In genomic region chr10:84608126-84608525, GRCh38 we compare ENCODE assay signal across 17 cellular contexts.
DNase-seq lines count a peak whose midpoint lies in the region; ATAC-seq lines count a peak whose summit lies in the region.
"Had no signal": no experiment of that assay in that cellular context is flagged by ENCODE, and none has a peak within 500 bp of the region (broad histone marks: within the 10 kb centered on the region; RNA-seq: fewer than 3 reads in every experiment).

No MANE protein-coding gene starts in this region.

- no peaks in the 10 kb centered on the region for H3K36me3 Mint-ChIP-seq in naive thymus-derived CD4-positive, alpha-beta T cell

- H3K27me3 Mint-ChIP-seq in naive thymus-derived CD4-positive, alpha-beta T cell: peaks cover 9 to 32% (median 20%) of the 10 kb centered on the region in 5 donors

- DNase-seq in head of caudate nucleus: no peak
- no peak for DNase-seq in stimulated activated CD8-positive, alpha-beta memory T cell treated with anti-CD3 and anti-CD28 coated beads, Interleukin-4, amount 100 ng/mL, for 48 hours
- no peak for DNase-seq in naive thymus-derived CD4-positive, alpha-beta T cell
- DNase-seq: ACHN; GF-D8; left ventricle myocardium superior; NCI-H2029; Peyer's patch; stimulated activated CD4-positive, alpha-beta T cell treated with anti-CD3 and anti-CD28 coated beads, Interleukin-12 subunit alpha, Interleukin-12 subunit beta, amount 100 ng/mL, for 4 hours; testis had no signal

- ATAC-seq in GM18907 (IDR thresholded peaks at IDR 0.05; ENCODE audit: unreplicated experiment) (peak; percentile 89), GM21723 (IDR thresholded peaks at IDR 0.05; ENCODE audit: unreplicated experiment) (peak; percentile 62), HG03354 (IDR thresholded peaks at IDR 0.05; ENCODE audit: poor library complexity, severe bottlenecking, unreplicated experiment) (peak; percentile 74), GM21367 (IDR thresholded peaks at IDR 0.05; ENCODE audit: unreplicated experiment) (no peak)
- ATAC-seq in naive thymus-derived CD4-positive, alpha-beta T cell: no peak
- ATAC-seq: activated CD4-positive, CD25-positive, alpha-beta regulatory T cell treated with anti-CD3 and anti-CD28 coated beads, Interleukin-2, amount 50 U/mL, for 24 hours; left ventricle myocardium superior had no signal

- H3K36me3 ChIP-seq in BLaER1 treated with 17β-estradiol and CSF1 and Interleukin-3, amounts not matched to agents 10 nM and 100 nM: no peaks in the 10 kb centered on the region
- no peaks in the 10 kb centered on the region for H3K36me3 ChIP-seq in naive thymus-derived CD4-positive, alpha-beta T cell (ENCODE audit: control insufficient read depth in 2 of 3, insufficient read depth in 3 of 3, low read length in 3 of 3)
- H3K36me3 ChIP-seq: Peyer's patch, prostate gland had no signal

- intact Hi-C loops in head of caudate nucleus (cut with DNase I): no loop called here
- intact Hi-C loops in naive thymus-derived CD4-positive, alpha-beta T cell (cut with micrococcal nuclease): no loop called here

- H4K20me1 ChIP-seq in BLaER1 treated with 17β-estradiol and CSF1 and Interleukin-3, amounts not matched to agents 10 nM and 100 nM: peaks cover 0 to 6% (median 0%) of the 10 kb centered on the region in 11 experiments; a peak in 1 of 22 replicates

- CTCF ChIA-PET in naive thymus-derived CD4-positive, alpha-beta T cell (lab: Charles Lee): no interaction called here

- H3K27me3 ChIP-seq in BLaER1 treated with 17β-estradiol and CSF1 and Interleukin-3, amounts not matched to agents 10 nM and 100 nM: no peaks in the 10 kb centered on the region
- H3K27me3 ChIP-seq in naive thymus-derived CD4-positive, alpha-beta T cell (ENCODE audit: control insufficient read depth in 2 of 2, insufficient read depth in 2 of 2, low read length in 2 of 2): no peaks in the 10 kb centered on the region
- H3K27me3 ChIP-seq: Peyer's patch, testis had no signal

- no peak overlapping the region for H3K4me3 ChIP-seq in BLaER1 treated with 17β-estradiol and CSF1 and Interleukin-3, amounts not matched to agents 10 nM and 100 nM
- no peak overlapping the region for H3K4me3 ChIP-seq in naive thymus-derived CD4-positive, alpha-beta T cell (ENCODE audit: low read length)
- H3K4me3 ChIP-seq: Peyer's patch, prostate gland, testis had no signal

- no peak overlapping the region for H3K27ac ChIP-seq in BLaER1 treated with 17β-estradiol and CSF1 and Interleukin-3, amounts not matched to agents 10 nM and 100 nM
- H3K27ac ChIP-seq in naive thymus-derived CD4-positive, alpha-beta T cell (ENCODE audit: low read depth, low read length): no peak overlapping the region
- H3K27ac ChIP-seq: Peyer's patch, prostate gland, testis had no signal

- H3K4me1 Mint-ChIP-seq in naive thymus-derived CD4-positive, alpha-beta T cell: peaks cover 0 to 4% (median 0%) of the 10 kb centered on the region in 7 donors

- H3K27ac Mint-ChIP-seq in naive thymus-derived CD4-positive, alpha-beta T cell: no peak overlapping the region

- POLR2A ChIA-PET in naive thymus-derived CD4-positive, alpha-beta T cell (lab: Charles Lee): no interaction called here

- no peaks in the 10 kb centered on the region for H3K9me3 ChIP-seq in BLaER1 treated with 17β-estradiol and CSF1 and Interleukin-3, amounts not matched to agents 10 nM and 100 nM (replicated peaks in 1 of 11)
- H3K9me3 ChIP-seq in naive thymus-derived CD4-positive, alpha-beta T cell (ENCODE audit: control insufficient read depth in 2 of 3, low read length in 3 of 3): no peaks in the 10 kb centered on the region
- H3K9me3 ChIP-seq: Peyer's patch, prostate gland, testis had no signal

- no peaks in the 10 kb centered on the region for H3K9me3 Mint-ChIP-seq in naive thymus-derived CD4-positive, alpha-beta T cell

- H3K9ac ChIP-seq in BLaER1 treated with 17β-estradiol and CSF1 and Interleukin-3, amounts not matched to agents 10 nM and 100 nM: no peak overlapping the region

- H3K4me3 Mint-ChIP-seq in naive thymus-derived CD4-positive, alpha-beta T cell: no peak overlapping the region

- H3K4me2 ChIP-seq in BLaER1 treated with 17β-estradiol and CSF1 and Interleukin-3, amounts not matched to agents 10 nM and 100 nM: peak overlapping the region in 8 of 11 experiments; percentile 15 to 47 (median 36); a peak in 7 of 22 replicates

- peaks cover 0 to 21% (median 17%) of the 10 kb centered on the region in 10 experiments; a peak in 13 of 20 replicates for H3K4me1 ChIP-seq in BLaER1 treated with 17β-estradiol and CSF1 and Interleukin-3, amounts not matched to agents 10 nM and 100 nM
- H3K4me1 ChIP-seq in naive thymus-derived CD4-positive, alpha-beta T cell (ENCODE audit: control insufficient read depth in 2 of 2, insufficient read depth in 2 of 2, low read length in 2 of 2): no peaks in the 10 kb centered on the region
- H3K4me1 ChIP-seq: Peyer's patch, testis had no signal

Comparison
In these comparisons a context has a peak if more than half of its experiments do, and no peak if none do; other contexts are left out.
1. ATAC-seq: peak in GM18907 (single experiment), GM21723 (single experiment) and HG03354 (single experiment); none in naive thymus-derived CD4-positive, alpha-beta T cell (single experiment) and GM21367 (single experiment).